In the genomic region with DNA sequence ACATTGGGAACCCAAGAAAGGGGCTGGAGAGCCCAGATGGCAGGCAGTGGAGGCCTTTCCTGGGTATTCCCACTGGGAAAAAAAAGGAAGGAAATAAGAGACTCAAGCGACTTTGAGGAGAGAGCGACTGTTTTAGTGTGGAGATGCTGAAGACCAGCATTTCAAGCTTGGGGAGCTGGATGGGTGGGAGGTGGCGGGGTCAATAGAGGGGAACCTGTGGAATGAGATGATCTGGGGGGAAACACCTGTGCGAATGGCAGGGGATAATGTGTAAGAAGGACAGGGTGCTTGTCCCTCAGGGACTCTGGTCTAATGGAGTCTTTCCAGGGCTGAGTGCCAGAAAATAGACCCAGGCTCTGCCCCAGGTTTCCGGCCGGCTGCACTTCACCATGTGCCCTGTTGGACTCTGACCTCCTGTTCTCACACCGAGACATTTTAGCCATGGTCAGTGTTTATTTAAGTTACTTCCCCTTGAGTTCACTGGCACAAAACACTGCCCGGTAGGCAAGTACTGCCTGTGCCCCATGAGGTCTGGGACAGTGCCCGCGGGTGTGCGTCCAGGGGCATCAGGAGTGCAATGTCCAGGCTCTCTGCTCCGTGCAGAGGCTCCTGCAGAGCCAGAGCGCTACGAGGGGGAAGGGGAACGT, we compare ENCODE assay signal across 23 cellular contexts. TPM values are rescaled to one million over a fixed set of nuclear protein-coding genes. Genes with fewer than 3 reads are reported as not detected.
DNase-seq lines count a peak whose midpoint lies in the region; ATAC-seq and TF ChIP-seq lines count a peak whose summit lies in the region.
"Had no signal": no experiment of that assay in that cellular context is flagged by ENCODE, and none has a peak within 500 bp of the region (broad histone marks: within the 10 kb centered on the region; RNA-seq: fewer than 3 reads in every experiment).

No MANE protein-coding gene starts in this region.

- no peaks in the 10 kb centered on the region for H3K36me3 Mint-ChIP-seq in stimulated activated memory B cell treated with anti-CD40 and anti-IgM and Interleukin-4, amounts not matched to agents 10 μg/mL and 1 μg/mL and 100 μg/mL, for 72 hours

- TF ChIP-seq CTCF in LNCaP clone FGC (IDR thresholded peaks at IDR 0.05; ENCODE audit: control insufficient read depth, extremely low read depth, insufficient read depth) (no peak), dorsolateral prefrontal cortex (IDR thresholded peaks at IDR 0.05 in 54 of 56, conservative IDR thresholded peaks at IDR 0.05 in 2 of 56; ENCODE audit: low read depth in 1 of 56, partially characterized antibody in 56 of 56) (no peak)

- no peak overlapping the region for H3K27ac ChIP-seq in dorsolateral prefrontal cortex
- H3K27ac ChIP-seq: brain microvascular endothelial cell, esophagus squamous epithelium, Peyer's patch, right atrium auricular region, vagina, WERI-Rb-1 had no signal

- H3K4me3 ChIP-seq in LNCaP clone FGC (ENCODE audit: low read depth, low read length): no peak overlapping the region
- no peak overlapping the region for H3K4me3 ChIP-seq in dorsolateral prefrontal cortex
- H3K4me3 ChIP-seq: esophagus squamous epithelium, Peyer's patch, right atrium auricular region, vagina had no signal

- H3K4me3 Mint-ChIP-seq in stimulated activated memory B cell treated with anti-CD40 and anti-IgM and Interleukin-4, amounts not matched to agents 10 μg/mL and 1 μg/mL and 100 μg/mL, for 72 hours: no peak overlapping the region
- H3K4me3 Mint-ChIP-seq: activated CD8-positive, alpha-beta T cell treated with anti-CD3 and anti-CD28 coated beads for 36 hours; nephron progenitor cell had no signal

- no peaks in the 10 kb centered on the region for H3K4me1 Mint-ChIP-seq in stimulated activated memory B cell treated with anti-CD40 and anti-IgM and Interleukin-4, amounts not matched to agents 10 μg/mL and 1 μg/mL and 100 μg/mL, for 72 hours

- no peak overlapping the region for H3K27ac Mint-ChIP-seq in stimulated activated memory B cell treated with anti-CD40 and anti-IgM and Interleukin-4, amounts not matched to agents 10 μg/mL and 1 μg/mL and 100 μg/mL, for 72 hours
- H3K27ac Mint-ChIP-seq: activated CD8-positive, alpha-beta T cell treated with anti-CD3 and anti-CD28 coated beads for 36 hours; activated naive CD4-positive, alpha-beta T cell treated with anti-CD3 and anti-CD28 coated beads, Interleukin-2, amount 50 U/mL, for 72 hours; nephron progenitor cell had no signal

- peaks cover 24% of the 10 kb centered on the region for H3K27me3 Mint-ChIP-seq in stimulated activated memory B cell treated with anti-CD40 and anti-IgM and Interleukin-4, amounts not matched to agents 10 μg/mL and 1 μg/mL and 100 μg/mL, for 72 hours

- in situ Hi-C loops in ACHN (cut with HindIII; ENCODE audit: low pct_ligation_motif_present, low pct_unique_long_range_greater_than_20kb, low sequenced_read_pairs): no loop called here

- peaks cover 0 to 30% (median 0%) of the 10 kb centered on the region in 45 donors for H3K27me3 ChIP-seq in dorsolateral prefrontal cortex
- H3K27me3 ChIP-seq: brain microvascular endothelial cell, Peyer's patch, right atrium auricular region, vagina had no signal

- intact Hi-C loops in dorsolateral prefrontal cortex (cut with DNase I) (no loop called here), Right ventricle myocardium inferior (cut with DNase I) (no loop called here)

- peak; percentile 83 for DNase-seq in ACHN
- peak; percentile 23 for DNase-seq in LNCaP clone FGC (ENCODE audit: low read depth)
- DNase-seq in dorsolateral prefrontal cortex: peak in 6 of 10 donors; percentile 5 to 67 (median 30)
- DNase-seq in medulla oblongata (ENCODE audit: extremely low spot score): peak; percentile 55
- no peak for DNase-seq in iPS-NIHi11 (ENCODE audit: low spot score)
- DNase-seq in Right ventricle myocardium inferior (ENCODE audit: missing footprints): no peak
- DNase-seq: activated CD8-positive, alpha-beta T cell treated with anti-CD3 and anti-CD28 coated beads for 36 hours; activated T-cell treated with anti-CD3 and anti-CD28 coated beads, Interleukin-2, amount 50 U/mL, for 48 hours; brain microvascular endothelial cell; esophagus squamous epithelium; GF-D8; MM.1S; NCI-H1930; NCI-H774; nephron progenitor cell; Peyer's patch; WERI-Rb-1 had no signal

- H3K9me3 Mint-ChIP-seq in stimulated activated memory B cell treated with anti-CD40 and anti-IgM and Interleukin-4, amounts not matched to agents 10 μg/mL and 1 μg/mL and 100 μg/mL, for 72 hours: peaks cover 7% of the 10 kb centered on the region
- H3K9me3 Mint-ChIP-seq: activated CD8-positive, alpha-beta T cell treated with anti-CD3 and anti-CD28 coated beads for 36 hours had no signal

- ATAC-seq in stimulated activated memory B cell treated with anti-CD40 and anti-IgM and Interleukin-4, amounts not matched to agents 10 μg/mL and 1 μg/mL and 100 μg/mL, for 72 hours: no peak
- ATAC-seq in GM21786 (IDR thresholded peaks at IDR 0.05; ENCODE audit: unreplicated experiment) (no peak), Right ventricle myocardium inferior (no peak)
- ATAC-seq: activated CD8-positive, alpha-beta T cell treated with anti-CD3 and anti-CD28 coated beads for 36 hours; activated naive CD4-positive, alpha-beta T cell treated with anti-CD3 and anti-CD28 coated beads, Interleukin-2, amount 50 U/mL, for 72 hours had no signal

RNA-seq across cellular contexts. Expression of a gene that starts 50.4 kb away (rescaled TPM):
- 10 to 100 TPM in 101 of 120 experiments, 1 to 10 TPM in 19; 5.9 to 47.3 (median 14.2) TPM for total RNA-seq in dorsolateral prefrontal cortex
- total RNA-seq in Right ventricle myocardium inferior: not detected
- total RNA-seq: activated CD8-positive, alpha-beta T cell treated with anti-CD3 and anti-CD28 coated beads for 36 hours; activated naive CD4-positive, alpha-beta T cell treated with anti-CD3 and anti-CD28 coated beads, Interleukin-2, amount 50 U/mL, for 72 hours; dermis microvascular lymphatic vessel endothelial cell; esophagus squamous epithelium; right atrium auricular region; vagina had no signal

Comparison
In these comparisons a context has a peak if more than half of its experiments do, and no peak if none do; other contexts are left out.
1. DNase-seq: peak in ACHN (single experiment), LNCaP clone FGC (single experiment), dorsolateral prefrontal cortex (6 of 10) and medulla oblongata (single experiment); none in iPS-NIHi11 (single experiment) and Right ventricle myocardium inferior (single experiment).